In the genomic region with DNA sequence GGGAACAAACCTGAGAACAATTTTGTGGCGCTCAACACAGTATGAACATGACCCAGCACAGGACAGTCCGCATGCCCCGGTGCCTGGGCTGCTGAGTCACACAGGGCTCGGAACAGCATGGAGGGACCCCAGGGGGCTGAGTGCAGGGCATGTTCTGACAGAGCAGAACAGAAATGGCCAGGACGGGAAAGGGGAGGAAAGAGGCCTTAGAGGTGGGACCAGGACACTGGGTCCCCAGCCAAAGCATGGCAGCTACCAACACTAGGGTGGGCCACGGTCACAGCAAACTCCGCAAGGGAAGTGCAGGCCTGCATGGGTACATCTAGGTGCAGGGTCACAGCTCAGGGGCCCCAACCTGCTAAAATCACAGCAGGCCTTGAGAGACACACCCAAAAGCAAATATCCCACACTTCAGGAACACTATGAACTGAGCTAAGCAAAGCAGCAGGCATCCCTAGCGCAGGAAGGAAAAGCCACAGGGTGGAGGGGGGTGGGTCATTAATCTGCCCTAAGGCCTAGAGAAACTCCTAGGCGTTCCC, we compare ENCODE assay signal across 9 cellular contexts. TPM values are rescaled to one million over a fixed set of nuclear protein-coding genes. Genes with fewer than 3 reads are reported as not detected.
A peak's percentile ranks its signal among the peaks of the same experiment; 100 is the strongest.
DNase-seq lines count a peak whose midpoint lies in the region; ATAC-seq and TF ChIP-seq lines count a peak whose summit lies in the region.
"Had no signal": no experiment of that assay in that cellular context is flagged by ENCODE, and none has a peak within 500 bp of the region (broad histone marks: within the 10 kb centered on the region; RNA-seq: fewer than 3 reads in every experiment).

No MANE protein-coding gene starts in this region.

- H3K27me3 Mint-ChIP-seq in activated CD4-positive, alpha-beta T cell treated with anti-CD3 and anti-CD28 coated beads, Interleukin-2, amount 10 ng/mL, durations not matched to agents 24 days and 14 days = peaks cover 2% of the 10 kb centered on the region
- no peaks in the 10 kb centered on the region for H3K27me3 Mint-ChIP-seq in stimulated activated memory B cell treated with anti-CD40 and anti-IgM and Interleukin-4, amounts not matched to agents 10 μg/mL and 1 μg/mL and 100 μg/mL, for 72 hours

- no peaks in the 10 kb centered on the region for H4K20me1 ChIP-seq in fibroblast of lung (ENCODE audit: control insufficient read depth, extremely low read depth, insufficient read depth, low read length)

- peak overlapping the region; percentile 89 for H3K27ac ChIP-seq in RWPE1
- no peak overlapping the region for H3K27ac ChIP-seq in fibroblast of lung (ENCODE audit: insufficient read depth, low read length)

- H3K4me1 Mint-ChIP-seq in activated CD4-positive, alpha-beta T cell treated with anti-CD3 and anti-CD28 coated beads, Interleukin-2, amount 10 ng/mL, durations not matched to agents 24 days and 14 days = peaks cover 39% of the 10 kb centered on the region
- H3K4me1 Mint-ChIP-seq in stimulated activated memory B cell treated with anti-CD40 and anti-IgM and Interleukin-4, amounts not matched to agents 10 μg/mL and 1 μg/mL and 100 μg/mL, for 72 hours = peaks cover 50% of the 10 kb centered on the region

- peaks cover 12% of the 10 kb centered on the region for H3K79me2 ChIP-seq in fibroblast of lung (ENCODE audit: control insufficient read depth, insufficient read depth, low read length)

- peak overlapping the region; percentile 96 for H3K4me2 ChIP-seq in fibroblast of lung (ENCODE audit: extremely low read depth, insufficient read depth, low read length)

- intact Hi-C loops in activated CD4-positive, alpha-beta T cell treated with anti-CD3 and anti-CD28 coated beads, Interleukin-2, amount 10 ng/mL, durations not matched to agents 24 days and 14 days (cut with micrococcal nuclease) = loop anchor here (10.0 kb wide), 1 partner anchor 131 kb away; no protein-coding TSS in a partner anchor

- H3K4me3 ChIP-seq in fibroblast of lung (replicated peaks in 1 of 4; ENCODE audit: control extremely low read depth in 1 of 4, insufficient read depth in 1 of 4, low read depth in 3 of 4, low read length in 4 of 4) = peak overlapping the region in 3 of 4 experiments; percentile 61 to 72 (median 69)

- H3K9ac ChIP-seq in fibroblast of lung (ENCODE audit: insufficient read depth, low read length) = no peak overlapping the region

- H3K36me3 Mint-ChIP-seq in activated CD4-positive, alpha-beta T cell treated with anti-CD3 and anti-CD28 coated beads, Interleukin-2, amount 10 ng/mL, durations not matched to agents 24 days and 14 days (ENCODE audit: low read depth) = peaks cover 27% of the 10 kb centered on the region
- H3K36me3 Mint-ChIP-seq in stimulated activated memory B cell treated with anti-CD40 and anti-IgM and Interleukin-4, amounts not matched to agents 10 μg/mL and 1 μg/mL and 100 μg/mL, for 72 hours = peaks cover 30% of the 10 kb centered on the region

- no peaks in the 10 kb centered on the region for H3K9me3 ChIP-seq in fibroblast of lung (ENCODE audit: control insufficient read depth, insufficient read depth, low read depth, low read length)

- DNase-seq in activated CD4-positive, alpha-beta T cell treated with anti-CD3 and anti-CD28 coated beads, Interleukin-2, amount 10 ng/mL, durations not matched to agents 24 days and 14 days = no peak
- no peak for DNase-seq in activated CD4-positive, alpha-beta T cell treated with anti-CD3 and anti-CD28 coated beads for 48 hours
- DNase-seq in RWPE1 (ENCODE audit: low spot score) = no peak
- no peak for DNase-seq in fibroblast of lung (ENCODE audit: low read depth in 2 of 2)
- DNase-seq in HPDE6-E6E7 (ENCODE audit: extremely low spot score) = no peak
- DNase-seq: activated gamma-delta T cell treated with Interleukin-2 at 50 U/mL for 16 hours had no signal

- H3K27me3 ChIP-seq in fibroblast of lung (ENCODE audit: control insufficient read depth, insufficient read depth, low read length) = no peaks in the 10 kb centered on the region

- H3K4me1 ChIP-seq in fibroblast of lung (ENCODE audit: control insufficient read depth, extremely low read depth, insufficient read depth, low read length) = peaks cover 3% of the 10 kb centered on the region

- no peak for ATAC-seq in stimulated activated memory B cell treated with anti-CD40 and anti-IgM and Interleukin-4, amounts not matched to agents 10 μg/mL and 1 μg/mL and 100 μg/mL, for 72 hours
- ATAC-seq in GM18511 (IDR thresholded peaks at IDR 0.05; ENCODE audit: unreplicated experiment) (no peak), GM19467 (IDR thresholded peaks at IDR 0.05; ENCODE audit: unreplicated experiment) (no peak)

- POLR2A ChIA-PET in RWPE1 (lab: Yijun Ruan, JAX; ENCODE audit: low non-redundant PET) = no interaction called here

- peaks cover 17% of the 10 kb centered on the region for H3K36me3 ChIP-seq in fibroblast of lung (ENCODE audit: control insufficient read depth, insufficient read depth, low read length)

- no peak for TF ChIP-seq CTCF in RWPE1 (conservative IDR thresholded peaks at IDR 0.05; ENCODE audit: low read depth)
- no peak for TF ChIP-seq CTCF in fibroblast of lung (conservative IDR thresholded peaks at IDR 0.05 in 1 of 2, IDR thresholded peaks at IDR 0.05 in 1 of 2; ENCODE audit: low read depth in 1 of 2, low read length in 2 of 2)

- peak overlapping the region; percentile 90 for H3K4me3 Mint-ChIP-seq in activated CD4-positive, alpha-beta T cell treated with anti-CD3 and anti-CD28 coated beads, Interleukin-2, amount 10 ng/mL, durations not matched to agents 24 days and 14 days
- H3K4me3 Mint-ChIP-seq in stimulated activated memory B cell treated with anti-CD40 and anti-IgM and Interleukin-4, amounts not matched to agents 10 μg/mL and 1 μg/mL and 100 μg/mL, for 72 hours = peak overlapping the region; percentile 72

- no peak overlapping the region for H2AFZ ChIP-seq in fibroblast of lung (ENCODE audit: low read length)

- H3K9me3 Mint-ChIP-seq in activated CD4-positive, alpha-beta T cell treated with anti-CD3 and anti-CD28 coated beads, Interleukin-2, amount 10 ng/mL, durations not matched to agents 24 days and 14 days = no peaks in the 10 kb centered on the region
- H3K9me3 Mint-ChIP-seq in stimulated activated memory B cell treated with anti-CD40 and anti-IgM and Interleukin-4, amounts not matched to agents 10 μg/mL and 1 μg/mL and 100 μg/mL, for 72 hours = no peaks in the 10 kb centered on the region

- CTCF ChIA-PET in RWPE1 (lab: Yijun Ruan, JAX) = interaction anchor here (0.8 to 1.1 kb wide), 4 partner anchors 17 to 57 kb away, joined by 3 to 4 read pairs (median 4); no protein-coding TSS in a partner anchor

- no peak overlapping the region for H3K27ac Mint-ChIP-seq in activated CD4-positive, alpha-beta T cell treated with anti-CD3 and anti-CD28 coated beads, Interleukin-2, amount 10 ng/mL, durations not matched to agents 24 days and 14 days
- peak overlapping the region; percentile 73 for H3K27ac Mint-ChIP-seq in stimulated activated memory B cell treated with anti-CD40 and anti-IgM and Interleukin-4, amounts not matched to agents 10 μg/mL and 1 μg/mL and 100 μg/mL, for 72 hours

RNA-seq across cellular contexts. Expression of a gene that starts 5.6 kb away (rescaled TPM):
- 102 and 105 TPM in 2 replicates for total RNA-seq in activated CD4-positive, alpha-beta T cell treated with anti-CD3 and anti-CD28 coated beads, Interleukin-2, amount 10 ng/mL, durations not matched to agents 24 days and 14 days
- total RNA-seq in fibroblast of lung = 42.9 and 56.5 TPM in 2 replicates
- polyA plus RNA-seq in fibroblast of lung = 30.2 and 36.1 TPM in 2 replicates
- polyA plus RNA-seq in fibroblast of lung (2012) = 49.6 and 69.8 TPM in 2 replicates
- polyA minus RNA-seq in fibroblast of lung (ENCODE audit: low replicate concordance) = 165 and 208 TPM in 2 replicates

RNA-seq across cellular contexts. Expression of a gene that starts 42.7 kb away (rescaled TPM):
- 0.14 TPM in 2 replicates for total RNA-seq in activated CD4-positive, alpha-beta T cell treated with anti-CD3 and anti-CD28 coated beads, Interleukin-2, amount 10 ng/mL, durations not matched to agents 24 days and 14 days
- total RNA-seq in fibroblast of lung = under 0.01 and 0.26 TPM in 2 replicates
- polyA plus RNA-seq in fibroblast of lung = 0.03 TPM in 2 replicates
- polyA plus RNA-seq in fibroblast of lung (2012) = 0.14 TPM in 1 of 2 replicates, not detected in the other
- polyA minus RNA-seq in fibroblast of lung (ENCODE audit: low replicate concordance) = not detected in 2 replicates

RNA-seq across cellular contexts. Expression of a gene that starts 51.5 kb away (rescaled TPM):
- total RNA-seq in activated CD4-positive, alpha-beta T cell treated with anti-CD3 and anti-CD28 coated beads, Interleukin-2, amount 10 ng/mL, durations not matched to agents 24 days and 14 days = 171 TPM in 2 replicates
- 17.7 and 30.8 TPM in 2 replicates for total RNA-seq in fibroblast of lung
- 14.8 and 20.1 TPM in 2 replicates for polyA plus RNA-seq in fibroblast of lung
- polyA plus RNA-seq in fibroblast of lung (2012) = 8.7 and 12.0 TPM in 2 replicates
- 16.8 and 40.7 TPM in 2 replicates for polyA minus RNA-seq in fibroblast of lung (ENCODE audit: low replicate concordance)
